In the genomic region with DNA sequence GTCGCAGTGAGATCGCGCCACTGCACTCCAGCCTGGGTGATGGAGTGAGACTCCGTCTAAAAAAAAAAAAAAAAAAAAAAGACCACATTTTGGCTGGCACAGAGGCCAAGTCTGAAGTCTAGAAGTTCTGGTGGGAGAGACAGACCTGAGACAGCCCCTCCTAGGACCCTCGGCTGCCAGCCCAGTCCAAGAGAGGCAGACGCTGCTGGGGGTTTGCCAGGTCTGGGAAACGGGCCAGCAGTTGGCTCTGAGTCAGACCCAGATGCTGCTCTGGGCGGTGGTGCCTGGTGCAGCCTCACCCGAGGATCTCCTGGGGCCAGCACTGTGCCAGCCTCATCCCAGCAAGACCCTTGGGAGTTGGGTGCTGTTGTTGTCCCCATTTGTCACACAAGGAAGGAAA, we compare ENCODE assay signal across 11 cellular contexts. TPM values are rescaled to one million over a fixed set of nuclear protein-coding genes. Genes with fewer than 3 reads are reported as not detected.
DNase-seq lines count a peak whose midpoint lies in the region; FAIRE-seq and TF ChIP-seq lines count a peak whose summit lies in the region.
"Had no signal": no experiment of that assay in that cellular context is flagged by ENCODE, and none has a peak within 500 bp of the region (broad histone marks: within the 10 kb centered on the region; RNA-seq: fewer than 3 reads in every experiment).

No MANE protein-coding gene starts in this region.

- POLR2A ChIA-PET in RWPE1 (lab: Yijun Ruan, JAX; ENCODE audit: low non-redundant PET): no interaction called here
- POLR2A ChIA-PET in Caco-2 (lab: Charles Lee): no interaction called here

- H3K4me1 Mint-ChIP-seq in Caco-2 (ENCODE audit: low read depth, unreplicated experiment): no peaks in the 10 kb centered on the region

- H3K27me3 ChIP-seq in small intestine (ENCODE audit: control insufficient read depth in 2 of 2, insufficient read depth in 2 of 2, low read length in 2 of 2) (no peaks in the 10 kb centered on the region), Caco-2 (replicated peaks; ENCODE audit: control insufficient read depth, insufficient read depth, low read length) (no peaks in the 10 kb centered on the region)

- H3K27me3 Mint-ChIP-seq in Caco-2 (ENCODE audit: insufficient read depth, unreplicated experiment): peaks cover 3% of the 10 kb centered on the region
- H3K27me3 Mint-ChIP-seq: activated naive CD8-positive, alpha-beta T cell had no signal

- FAIRE-seq in frontal cortex (lab: Jason Lieb, UNC): peak; percentile 23
- no peak for FAIRE-seq in small intestine (lab: Jason Lieb, UNC)
- FAIRE-seq: GM18507 had no signal

- no peak overlapping the region for H3K27ac Mint-ChIP-seq in Caco-2 (ENCODE audit: unreplicated experiment)
- H3K27ac Mint-ChIP-seq: activated naive CD8-positive, alpha-beta T cell had no signal

- no peak overlapping the region for H3K4me3 Mint-ChIP-seq in Caco-2 (ENCODE audit: unreplicated experiment)
- H3K4me3 Mint-ChIP-seq: activated naive CD8-positive, alpha-beta T cell had no signal

- TF ChIP-seq CTCF in RWPE1 (conservative IDR thresholded peaks at IDR 0.05; ENCODE audit: low read depth) (no peak), Caco-2 (IDR thresholded peaks at IDR 0.05; ENCODE audit: insufficient read depth in 1 of 2, low read depth in 1 of 2, low read length in 1 of 2, severe bottlenecking in 1 of 2, unreplicated experiment in 1 of 2) (no peak)

- H3K9me3 ChIP-seq in small intestine (ENCODE audit: control insufficient read depth, low read depth): no peaks in the 10 kb centered on the region
- H3K9me3 ChIP-seq in Caco-2: no peaks in the 10 kb centered on the region

- no peak overlapping the region for H3K4me3 ChIP-seq in small intestine (ENCODE audit: low read depth in 1 of 2, low read length in 2 of 2)
- no peak overlapping the region for H3K4me3 ChIP-seq in Caco-2 (ENCODE audit: low read depth, low read length)
- H3K4me3 ChIP-seq: PC-9 had no signal

- no peaks in the 10 kb centered on the region for H3K4me1 ChIP-seq in small intestine (ENCODE audit: control insufficient read depth in 2 of 2, insufficient read depth in 1 of 2, low read depth in 1 of 2, low read length in 1 of 2)
- no peaks in the 10 kb centered on the region for H3K4me1 ChIP-seq in Caco-2

- CTCF ChIA-PET in RWPE1 (lab: Yijun Ruan, JAX) (interaction anchor here (1.0 kb wide), 1 partner anchor 31 kb away, joined by 3 read pairs; no protein-coding TSS in a partner anchor), Caco-2 (lab: Charles Lee) (no interaction called here)

- BruUV-seq in Caco-2 (replicated peaks; lab: Mats Ljungman, UMichigan): no TSS peak

- H3K27ac ChIP-seq in RWPE1: peak overlapping the region; percentile 76
- no peak overlapping the region for H3K27ac ChIP-seq in small intestine (ENCODE audit: low read depth in 1 of 2, low read length in 1 of 2)
- H3K27ac ChIP-seq: PC-9 had no signal

- 15 to 38% (median 30%) methylated on average over 9 of the region's 9 CpGs for WGBS in small intestine, 3 donors

- DNase-seq in HCEC 1CT (peak; percentile 44), RWPE1 (ENCODE audit: low spot score) (peak; percentile 73), frontal cortex (ENCODE audit: low spot score in 2 of 2) (peak; percentile 66 to 75), small intestine (peak; percentile 58), Caco-2 (no peak), DMS53 treated with DMSO at 0.1 percent for 48 hours (lab: John Stamatoyannopoulos, UW; ENCODE audit: unreplicated experiment) (no peak), T-helper 1 cell (no peak)
- no peak for DNase-seq in stimulated activated naive CD4-positive, alpha-beta T cell (lab: John Stamatoyannopoulos, UW)

- H3K36me3 ChIP-seq in small intestine (ENCODE audit: control insufficient read depth in 2 of 2, insufficient read depth in 2 of 2, low read length in 2 of 2) (no peaks in the 10 kb centered on the region), Caco-2 (ENCODE audit: control insufficient read depth, insufficient read depth, low read length) (no peaks in the 10 kb centered on the region)

- H3K9me3 Mint-ChIP-seq in Caco-2 (ENCODE audit: unreplicated experiment): no peaks in the 10 kb centered on the region

- H3K36me3 Mint-ChIP-seq in Caco-2 (ENCODE audit: insufficient read depth, unreplicated experiment): no peaks in the 10 kb centered on the region

- intact Hi-C loops in Caco-2 (cut with micrococcal nuclease; ENCODE audit: unreplicated experiment): loop anchor here (10.0 kb wide), 1 partner anchor 152 kb away; no protein-coding TSS in a partner anchor

RNA-seq across cellular contexts. Expression of gene FCHO1, which starts 5.8 kb away (rescaled TPM):
- total RNA-seq in frontal cortex: 26.1 TPM
- 1 to 10 TPM; 1.4 to 3.1 (median 2.4) TPM for polyA plus RNA-seq in small intestine
- 0.35 and 0.39 TPM in 2 replicates for total RNA-seq in Caco-2 (2022)

RNA-seq across cellular contexts. Expression of gene B3GNT3, which starts 37.8 kb away (rescaled TPM):
- total RNA-seq in frontal cortex: not detected
- polyA plus RNA-seq in small intestine: 10 to 100 TPM; 32.0 to 45.2 (median 37.3) TPM
- 2.8 and 4.6 TPM in 2 replicates for total RNA-seq in Caco-2 (2022)

RNA-seq across cellular contexts. Expression of gene MAP1S, which starts 37.8 kb away (rescaled TPM):
- total RNA-seq in frontal cortex: 20.8 TPM
- 10 to 100 TPM; 18.0 to 26.4 (median 24.3) TPM for polyA plus RNA-seq in small intestine
- total RNA-seq in Caco-2 (2022): 51.4 and 58.2 TPM in 2 replicates

Comparison
In these comparisons a context has a peak if more than half of its experiments do, and no peak if none do; other contexts are left out.
1. DNase-seq: peak in HCEC 1CT (single experiment), RWPE1 (single experiment), frontal cortex (2 of 2) and small intestine (single experiment); none in stimulated activated naive CD4-positive, alpha-beta T cell (0 of 6), Caco-2 (0 of 2), DMS53 treated with DMSO at 0.1 percent for 48 hours (single experiment) and T-helper 1 cell (0 of 5).
2. RNA of gene FCHO1, which starts 5.8 kb away (total RNA-seq): 26.1 TPM in frontal cortex (single experiment); 0.35 to 0.39 TPM in Caco-2; every median in the first group is over 10 times any median in the second.